In the genomic region with DNA sequence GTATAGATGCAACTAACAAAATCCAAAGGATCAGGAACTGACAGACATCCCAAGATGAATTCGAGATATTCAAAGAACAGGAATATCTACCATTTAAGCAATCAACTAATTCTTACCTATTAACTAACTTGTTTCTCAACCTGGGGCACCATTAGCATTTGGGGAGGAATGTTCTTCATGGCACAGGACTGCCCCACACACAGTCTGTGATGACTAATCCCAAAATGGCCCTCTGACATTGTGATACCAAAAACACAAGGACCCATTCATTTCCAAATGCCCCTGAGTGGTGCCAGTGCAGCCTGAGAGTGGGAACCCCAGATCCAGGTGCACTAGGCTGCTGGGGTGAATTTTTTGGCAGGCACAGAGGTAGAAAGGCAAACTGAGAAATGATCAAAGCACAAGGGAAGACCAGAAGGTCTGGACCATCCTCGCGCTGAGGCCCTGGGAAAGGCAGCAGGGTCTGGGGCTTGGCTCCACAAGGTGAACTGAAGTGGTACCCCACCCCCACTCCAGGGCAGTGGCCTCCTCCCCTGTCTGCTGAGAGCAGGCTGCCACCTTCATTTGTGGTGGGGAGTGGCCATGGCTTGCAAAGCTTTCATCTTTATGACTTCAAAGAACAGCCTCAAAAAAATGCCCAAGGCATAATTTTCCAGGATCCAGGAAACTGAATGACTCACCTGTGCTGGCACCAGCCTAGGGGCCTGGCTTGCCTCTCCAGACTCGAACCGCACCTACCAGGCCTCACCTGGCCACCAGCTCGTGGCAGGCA, we compare ENCODE assay signal across 1 cellular context.
TF ChIP-seq lines count a peak whose summit lies in the region.

No MANE protein-coding gene starts in this region.

TF ChIP-seq in HepG2, 621 proteins besides CTCF, POLR2A, EP300 and RAD21 (continued from another document):
- TF ChIP-seq, protein P1, sequence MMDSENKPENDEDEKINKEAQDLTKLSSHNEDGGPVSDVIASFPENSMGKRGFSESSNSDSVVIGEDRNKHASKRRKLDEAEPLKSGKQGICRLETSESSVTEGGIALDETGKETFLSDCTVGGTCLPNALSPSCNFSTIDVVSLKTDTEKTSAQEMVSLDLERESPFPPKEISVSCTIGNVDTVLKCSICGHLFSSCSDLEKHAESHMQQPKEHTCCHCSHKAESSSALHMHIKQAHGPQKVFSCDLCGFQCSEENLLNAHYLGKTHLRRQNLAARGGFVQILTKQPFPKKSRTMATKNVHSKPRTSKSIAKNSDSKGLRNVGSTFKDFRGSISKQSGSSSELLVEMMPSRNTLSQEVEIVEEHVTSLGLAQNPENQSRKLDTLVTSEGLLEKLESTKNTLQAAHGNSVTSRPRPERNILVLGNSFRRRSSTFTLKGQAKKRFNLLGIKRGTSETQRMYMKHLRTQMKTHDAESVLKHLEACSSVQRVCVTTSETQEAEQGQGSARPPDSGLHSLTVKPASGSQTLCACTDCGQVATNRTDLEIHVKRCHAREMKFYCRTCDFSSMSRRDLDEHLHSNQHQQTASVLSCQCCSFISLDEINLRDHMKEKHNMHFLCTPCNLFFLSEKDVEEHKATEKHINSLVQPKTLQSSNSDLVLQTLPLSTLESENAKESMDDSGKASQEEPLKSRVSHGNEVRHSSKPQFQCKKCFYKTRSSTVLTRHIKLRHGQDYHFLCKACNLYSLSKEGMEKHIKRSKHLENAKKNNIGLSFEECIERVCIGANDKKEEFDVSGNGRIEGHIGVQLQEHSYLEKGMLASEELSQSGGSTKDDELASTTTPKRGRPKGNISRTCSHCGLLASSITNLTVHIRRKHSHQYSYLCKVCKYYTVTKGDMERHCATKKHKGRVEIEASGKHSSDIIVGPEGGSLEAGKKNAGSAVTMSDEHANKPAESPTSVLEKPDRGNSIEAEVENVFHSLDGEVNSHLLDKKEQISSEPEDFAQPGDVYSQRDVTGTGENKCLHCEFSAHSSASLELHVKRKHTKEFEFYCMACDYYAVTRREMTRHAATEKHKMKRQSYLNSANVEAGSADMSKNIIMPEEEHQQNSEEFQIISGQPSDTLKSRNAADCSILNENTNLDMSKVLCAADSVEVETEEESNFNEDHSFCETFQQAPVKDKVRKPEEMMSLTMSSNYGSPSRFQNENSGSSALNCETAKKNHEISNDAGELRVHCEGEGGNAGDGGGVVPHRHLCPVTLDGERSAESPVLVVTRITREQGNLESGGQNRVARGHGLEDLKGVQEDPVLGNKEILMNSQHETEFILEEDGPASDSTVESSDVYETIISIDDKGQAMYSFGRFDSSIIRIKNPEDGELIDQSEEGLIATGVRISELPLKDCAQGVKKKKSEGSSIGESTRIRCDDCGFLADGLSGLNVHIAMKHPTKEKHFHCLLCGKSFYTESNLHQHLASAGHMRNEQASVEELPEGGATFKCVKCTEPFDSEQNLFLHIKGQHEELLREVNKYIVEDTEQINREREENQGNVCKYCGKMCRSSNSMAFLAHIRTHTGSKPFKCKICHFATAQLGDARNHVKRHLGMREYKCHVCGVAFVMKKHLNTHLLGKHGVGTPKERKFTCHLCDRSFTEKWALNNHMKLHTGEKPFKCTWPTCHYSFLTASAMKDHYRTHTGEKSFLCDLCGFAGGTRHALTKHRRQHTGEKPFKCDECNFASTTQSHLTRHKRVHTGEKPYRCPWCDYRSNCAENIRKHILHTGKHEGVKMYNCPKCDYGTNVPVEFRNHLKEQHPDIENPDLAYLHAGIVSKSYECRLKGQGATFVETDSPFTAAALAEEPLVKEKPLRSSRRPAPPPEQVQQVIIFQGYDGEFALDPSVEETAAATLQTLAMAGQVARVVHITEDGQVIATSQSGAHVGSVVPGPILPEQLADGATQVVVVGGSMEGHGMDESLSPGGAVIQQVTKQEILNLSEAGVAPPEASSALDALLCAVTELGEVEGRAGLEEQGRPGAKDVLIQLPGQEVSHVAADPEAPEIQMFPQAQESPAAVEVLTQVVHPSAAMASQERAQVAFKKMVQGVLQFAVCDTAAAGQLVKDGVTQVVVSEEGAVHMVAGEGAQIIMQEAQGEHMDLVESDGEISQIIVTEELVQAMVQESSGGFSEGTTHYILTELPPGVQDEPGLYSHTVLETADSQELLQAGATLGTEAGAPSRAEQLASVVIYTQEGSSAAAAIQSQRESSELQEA (CRISPR knock-in tag; IDR thresholded peaks at IDR 0.05; ENCODE audit: not compliant biosample characterization) = no peak
- no peak for TF ChIP-seq ZBTB46 (CRISPR knock-in tag; IDR thresholded peaks at IDR 0.05; ENCODE audit: borderline replicate concordance)
- no peak for TF ChIP-seq NR2F2 (IDR thresholded peaks at IDR 0.05; ENCODE audit: borderline replicate concordance, low read depth)
- TF ChIP-seq, protein P2, sequence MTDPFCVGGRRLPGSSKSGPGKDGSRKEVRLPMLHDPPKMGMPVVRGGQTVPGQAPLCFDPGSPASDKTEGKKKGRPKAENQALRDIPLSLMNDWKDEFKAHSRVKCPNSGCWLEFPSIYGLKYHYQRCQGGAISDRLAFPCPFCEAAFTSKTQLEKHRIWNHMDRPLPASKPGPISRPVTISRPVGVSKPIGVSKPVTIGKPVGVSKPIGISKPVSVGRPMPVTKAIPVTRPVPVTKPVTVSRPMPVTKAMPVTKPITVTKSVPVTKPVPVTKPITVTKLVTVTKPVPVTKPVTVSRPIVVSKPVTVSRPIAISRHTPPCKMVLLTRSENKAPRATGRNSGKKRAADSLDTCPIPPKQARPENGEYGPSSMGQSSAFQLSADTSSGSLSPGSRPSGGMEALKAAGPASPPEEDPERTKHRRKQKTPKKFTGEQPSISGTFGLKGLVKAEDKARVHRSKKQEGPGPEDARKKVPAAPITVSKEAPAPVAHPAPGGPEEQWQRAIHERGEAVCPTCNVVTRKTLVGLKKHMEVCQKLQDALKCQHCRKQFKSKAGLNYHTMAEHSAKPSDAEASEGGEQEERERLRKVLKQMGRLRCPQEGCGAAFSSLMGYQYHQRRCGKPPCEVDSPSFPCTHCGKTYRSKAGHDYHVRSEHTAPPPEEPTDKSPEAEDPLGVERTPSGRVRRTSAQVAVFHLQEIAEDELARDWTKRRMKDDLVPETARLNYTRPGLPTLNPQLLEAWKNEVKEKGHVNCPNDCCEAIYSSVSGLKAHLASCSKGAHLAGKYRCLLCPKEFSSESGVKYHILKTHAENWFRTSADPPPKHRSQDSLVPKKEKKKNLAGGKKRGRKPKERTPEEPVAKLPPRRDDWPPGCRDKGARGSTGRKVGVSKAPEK (CRISPR knock-in tag; IDR thresholded peaks at IDR 0.05; ENCODE audit: borderline replicate concordance) = no peak
- no peak for TF ChIP-seq BRCA1 (CRISPR knock-in tag; IDR thresholded peaks at IDR 0.05)
- TF ChIP-seq NPAS2 (CRISPR knock-in tag; IDR thresholded peaks at IDR 0.05; ENCODE audit: borderline replicate concordance) = no peak
